In the genomic region with DNA sequence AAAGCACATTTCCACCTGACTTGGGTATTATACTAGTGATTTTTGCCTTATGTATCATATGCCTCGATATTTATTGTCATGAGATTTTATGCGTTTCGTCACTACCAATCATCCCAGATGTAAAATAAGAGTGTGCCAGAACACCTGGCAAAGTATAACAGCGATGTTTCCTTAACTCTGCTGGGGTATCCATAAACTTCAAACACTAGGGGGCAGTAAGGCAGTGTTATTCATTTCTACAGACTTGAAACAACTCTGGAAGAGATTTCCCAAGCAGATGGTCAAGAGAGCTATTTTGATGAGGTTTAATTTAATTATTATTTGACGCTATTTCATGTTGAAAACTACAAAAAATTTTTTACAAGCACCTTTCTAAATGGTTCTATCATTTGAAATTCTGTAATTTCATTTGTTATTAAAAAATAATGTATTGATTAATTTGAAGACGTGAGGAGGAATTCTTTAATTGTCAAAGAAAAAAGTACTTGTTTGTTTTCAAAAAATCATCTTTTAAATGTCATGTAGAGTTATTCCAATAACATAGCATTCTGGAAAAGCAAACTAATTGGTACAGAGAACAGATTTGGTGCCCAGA, we compare ENCODE assay signal across 10 cellular contexts.
A peak's percentile ranks its signal among the peaks of the same experiment; 100 is the strongest.
DNase-seq lines count a peak whose midpoint lies in the region; ATAC-seq and TF ChIP-seq lines count a peak whose summit lies in the region.
"Had no signal": no experiment of that assay in that cellular context is flagged by ENCODE, and none has a peak within 500 bp of the region (broad histone marks: within the 10 kb centered on the region; RNA-seq: fewer than 3 reads in every experiment).

No MANE protein-coding gene starts in this region.

- WGBS in ovary, 3 donors, result 27 to 40% (median 36%) methylated on average over 6 of the region's 6 CpGs

- H3K27ac ChIP-seq in PC-3 (ENCODE audit: low read length) (no peak overlapping the region), ovary (no peak overlapping the region), colonic mucosa (no peak overlapping the region)

- CTCF ChIA-PET in PC-3 (lab: Charles Lee), result interaction anchor here (0.6 kb wide), 1 partner anchor 1290 kb away, joined by 3 read pairs; no protein-coding TSS in a partner anchor

- BruUV-seq in PC-3 (replicated peaks; lab: Mats Ljungman, UMichigan), result no TSS peak

- H3K36me3 ChIP-seq in PC-3 (ENCODE audit: low read depth, low read length), result no peaks in the 10 kb centered on the region
- H3K36me3 ChIP-seq in ovary, result no peaks in the 10 kb centered on the region
- H3K36me3 ChIP-seq in colonic mucosa, result no peaks in the 10 kb centered on the region

- peak; percentile 27 for DNase-seq in D341Med (ENCODE audit: low spot score)
- DNase-seq in KBM-7, result peak; percentile 45
- DNase-seq in PC-3, result peak; percentile 88
- DNase-seq in fibroblast of mammary gland (ENCODE audit: low read depth), result peak; percentile 3
- no peak for DNase-seq in NCI-H187 (lab: John Stamatoyannopoulos, UW)
- no peak for DNase-seq in GM13976 (ENCODE audit: low spot score)
- no peak for DNase-seq in ovary
- DNase-seq in colonic mucosa, result no peak
- DNase-seq: CD8-positive, alpha-beta T cell; NCI-H226 had no signal

- H3K79me2 ChIP-seq in PC-3 (ENCODE audit: low read length), result no peaks in the 10 kb centered on the region

- no peak for TF ChIP-seq POLR2A in ovary (IDR thresholded peaks at IDR 0.05)

- H2AFZ ChIP-seq in PC-3 (ENCODE audit: low read length), result peak overlapping the region; percentile 22; the same call in 1 of the 2 replicates

- no peak overlapping the region for H3K4me3 ChIP-seq in PC-3 (ENCODE audit: low read length)
- H3K4me3 ChIP-seq in fibroblast of mammary gland (ENCODE audit: control insufficient read depth, low read depth, low read length), result no peak overlapping the region
- H3K4me3 ChIP-seq in ovary, result no peak overlapping the region
- H3K4me3 ChIP-seq in colonic mucosa, result no peak overlapping the region

- intact Hi-C loops in PC-3 (cut with micrococcal nuclease) (loop anchor here (1.0 to 10.0 kb wide), 4 partner anchors 812 to 1664 kb away; no protein-coding TSS in a partner anchor), ovary (cut with DNase I) (no loop called here), colonic mucosa (cut with DNase I) (no loop called here)

- H3K27me3 ChIP-seq in PC-3 (ENCODE audit: low read length) (no peaks in the 10 kb centered on the region), ovary (no peaks in the 10 kb centered on the region), colonic mucosa (no peaks in the 10 kb centered on the region)

- no peaks in the 10 kb centered on the region for H3F3A ChIP-seq in PC-3 (ENCODE audit: low read length, unreplicated experiment)

- H3K9ac ChIP-seq in PC-3 (ENCODE audit: low read length) (no peak overlapping the region), colonic mucosa (ENCODE audit: low read depth in 2 of 2, low read length in 2 of 2) (no peak overlapping the region)

- no peak overlapping the region for H3K4me2 ChIP-seq in PC-3 (ENCODE audit: low read length)

- in situ Hi-C loops in KBM-7 (cut with MboI; ENCODE audit: low pct_unique_long_range_greater_than_20kb, low sequenced_read_pairs) (no loop called here), GM13976 (cut with MboI; ENCODE audit: low sequenced_read_pairs, unreplicated experiment) (no loop called here)

- TF ChIP-seq CTCF in PC-3 (conservative IDR thresholded peaks at IDR 0.05; ENCODE audit: low read depth, low read length) (peak; percentile 90), fibroblast of mammary gland (conservative IDR thresholded peaks at IDR 0.05; ENCODE audit: control insufficient read depth, insufficient read depth, low read depth, low read length) (peak; percentile 7), GM13976 (IDR thresholded peaks at IDR 0.05; ENCODE audit: borderline replicate concordance, control extremely low read depth, extremely low read depth, insufficient read depth, missing control alignments) (no peak), ovary (IDR thresholded peaks at IDR 0.05) (no peak), colonic mucosa (IDR thresholded peaks at IDR 0.05) (no peak)

- POLR2A ChIA-PET in PC-3 (lab: Charles Lee; ENCODE audit: unreplicated experiment), result no interaction called here

- H3K9me3 ChIP-seq in PC-3 (ENCODE audit: low read length) (0 out of 2 replicates have a peak, but pooled peaks cover 5% of the 10 kb centered on the region), ovary (no peaks in the 10 kb centered on the region), colonic mucosa (no peaks in the 10 kb centered on the region)

- H3K9me2 ChIP-seq in PC-3 (replicated peaks; ENCODE audit: low read length), result no peaks in the 10 kb centered on the region

- no peak for TF ChIP-seq EP300 in ovary (IDR thresholded peaks at IDR 0.05)

- no peaks in the 10 kb centered on the region for H3K4me1 ChIP-seq in PC-3 (ENCODE audit: insufficient read depth, low read length)
- no peaks in the 10 kb centered on the region for H3K4me1 ChIP-seq in ovary (ENCODE audit: insufficient read depth)
- H3K4me1 ChIP-seq in colonic mucosa, result no peaks in the 10 kb centered on the region

- peak; percentile 72 for ATAC-seq in PC-3
- ATAC-seq: CD8-positive, alpha-beta T cell had no signal

- no peaks in the 10 kb centered on the region for H4K20me1 ChIP-seq in PC-3 (ENCODE audit: low read length)

Comparison
In these comparisons a context has a peak if more than half of its experiments do, and no peak if none do; other contexts are left out.
1. DNase-seq: peak in D341Med (single experiment), KBM-7 (single experiment), PC-3 (single experiment) and fibroblast of mammary gland (single experiment); none in NCI-H187 (0 of 2), GM13976 (single experiment), ovary (0 of 5) and colonic mucosa (single experiment).
2. CTCF ChIP-seq: peak in PC-3 (single experiment) and fibroblast of mammary gland (single experiment); none in GM13976 (single experiment), ovary (0 of 3) and colonic mucosa (single experiment).